27 cellular contexts compared by ENCODE assay signal in genomic region chr3:108512671-108513070, GRCh38. TPM values are rescaled to one million over a fixed set of nuclear protein-coding genes. Genes with fewer than 3 reads are reported as not detected.
"Had no signal": no experiment of that assay in that cellular context is flagged by ENCODE, and none has a peak within 500 bp of the region (broad histone marks: within the 10 kb centered on the region; RNA-seq: fewer than 3 reads in every experiment).

No MANE protein-coding gene starts in this region.

- H3K36me3 ChIP-seq: ascending aorta, cardiac muscle cell had no signal

- H3K4me1 ChIP-seq: ascending aorta had no signal

- ATAC-seq: activated CD8-positive, alpha-beta T cell treated with anti-CD3 and anti-CD28 coated beads for 36 hours; activated naive CD8-positive, alpha-beta T cell treated with anti-CD3 and anti-CD28 coated beads, Interleukin-2, amount 50 U/mL, for 24 hours; activated T-cell treated with anti-CD3 and anti-CD28 coated beads, Interleukin-2, amount 50 U/mL, for 4 hours; activated T-cell treated with anti-CD3 and anti-CD28 coated beads, Interleukin-2, amount 50 U/mL, for 72 hours had no signal

- H3K27ac ChIP-seq: ascending aorta, cardiac muscle cell, VCaP had no signal

- H3K4me3 ChIP-seq: ascending aorta, cardiac muscle cell had no signal

- DNase-seq: activated B cell treated with CpG ODN at 0.5 μM for 24 hours; activated CD4-positive, alpha-beta memory T cell treated with anti-CD3 and anti-CD28 coated beads for 36 hours; activated CD4-positive, alpha-beta T cell treated with anti-CD3 and anti-CD28 coated beads for 4 hours; activated CD4-positive, alpha-beta T cell treated with anti-CD3 and anti-CD28 coated beads, Interleukin-2, amount 10 ng/mL, durations not matched to agents 24 days and 14 days; activated CD4-positive, alpha-beta T cell treated with anti-CD3 and anti-CD28 coated beads, Interleukin-2, amount 50 U/mL, for 1 hour; activated CD4-positive, alpha-beta T cell treated with anti-CD3 and anti-CD28 coated beads, Interleukin-2, amount 50 U/mL, for 4 hours; activated CD4-positive, CD25-positive, alpha-beta regulatory T cell treated with anti-CD3 and anti-CD28 coated beads, Interleukin-2, amount 50 U/mL, for 72 hours; activated CD8-positive, alpha-beta memory T cell treated with anti-CD3 and anti-CD28 coated beads, Interleukin-2, amount 50 U/mL, for 4 hours; activated CD8-positive, alpha-beta T cell treated with anti-CD3 and anti-CD28 coated beads for 36 hours; activated effector memory CD4-positive, alpha-beta T cell treated with Interleukin-2 at 50 U/mL for 16 hours; activated gamma-delta T cell; activated naive CD4-positive, alpha-beta T cell treated with anti-CD3 and anti-CD28 coated beads, Interleukin-2, amount 10 ng/mL, durations not matched to agents 7 days and 5 days; activated naive CD4-positive, alpha-beta T cell treated with Interleukin-2 at 50 U/mL for 16 hours; activated naive CD8-positive, alpha-beta T cell treated with anti-CD3 and anti-CD28 coated beads, Interleukin-2, amount 10 ng/mL, durations not matched to agents 7 days and 5 days; activated naive CD8-positive, alpha-beta T cell treated with anti-CD3 and anti-CD28 coated beads, Interleukin-2, amount 50 U/mL, for 24 hours; activated T-cell treated with anti-CD3 and anti-CD28 coated beads for 4 hours; activated T-cell treated with anti-CD3 and anti-CD28 coated beads, Interleukin-2, amount 50 U/mL, for 1 hour; activated T-cell treated with anti-CD3 and anti-CD28 coated beads, Interleukin-2, amount 50 U/mL, for 4 hours; activated T-cell treated with anti-CD3 and anti-CD28 coated beads, Interleukin-2, amount 50 U/mL, for 72 hours; amygdala; caudate nucleus; T-helper 1 cell; T-helper 2 cell; T-helper 9 cell had no signal

- H3K9me3 ChIP-seq: ascending aorta had no signal

- H3K27me3 ChIP-seq: ascending aorta, cardiac muscle cell had no signal

RNA-seq across cellular contexts. Expression of gene MYH15, which starts 2.3 kb away (rescaled TPM):
- total RNA-seq: ascending aorta had no signal
